9 cellular contexts compared by ENCODE assay signal in the genomic region with DNA sequence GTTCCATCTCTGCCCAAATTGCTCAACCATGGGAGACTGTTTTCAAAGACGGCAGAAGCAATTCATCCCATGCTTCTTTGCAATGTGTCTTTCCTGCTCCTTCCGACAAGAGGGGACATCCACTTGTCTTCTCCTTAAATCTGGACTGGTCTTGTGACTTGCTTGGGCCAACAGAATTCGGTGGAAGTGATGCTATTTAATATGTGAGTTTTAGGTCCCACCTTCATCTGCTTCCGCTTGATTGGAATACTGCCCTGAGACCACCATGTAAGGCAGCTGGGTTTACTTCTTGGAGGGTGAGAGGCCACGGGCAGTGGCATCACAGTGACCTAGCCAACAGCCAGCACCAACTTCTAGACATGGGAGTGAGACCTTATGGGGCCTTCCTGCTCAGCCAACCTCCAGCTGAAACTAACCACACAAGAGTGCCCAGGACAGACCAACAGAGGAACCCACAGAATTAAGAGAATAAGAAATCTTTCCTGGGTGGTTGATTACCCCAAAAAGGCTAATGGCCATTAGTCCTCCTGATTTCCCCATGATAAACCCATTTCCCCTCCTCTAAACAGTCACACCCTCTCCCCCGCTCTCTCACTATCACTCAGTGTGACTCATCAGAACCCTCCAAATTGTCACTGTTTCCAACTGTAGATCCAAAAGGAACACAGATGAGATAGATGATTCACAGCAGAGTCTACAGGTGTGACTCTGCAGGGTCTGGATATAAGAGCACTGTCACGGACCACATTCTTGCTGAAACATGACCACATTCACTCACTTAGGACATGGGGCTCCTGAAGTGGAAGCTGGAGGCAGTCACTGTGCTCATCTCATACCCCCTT. TPM values are rescaled to one million over a fixed set of nuclear protein-coding genes. Genes with fewer than 3 reads are reported as not detected.
DNase-seq lines count a peak whose midpoint lies in the region; ATAC-seq, FAIRE-seq and TF ChIP-seq lines count a peak whose summit lies in the region.
"Had no signal": no experiment of that assay in that cellular context is flagged by ENCODE, and none has a peak within 500 bp of the region (broad histone marks: within the 10 kb centered on the region; RNA-seq: fewer than 3 reads in every experiment).

No MANE protein-coding gene starts in this region.

- intact Hi-C loops in CD14-positive monocyte (cut with micrococcal nuclease) (no loop called here), PC-3 (cut with micrococcal nuclease) (no loop called here)

- H3K36me3 Mint-ChIP-seq in CD14-positive monocyte (peaks cover 6 to 10% of the 10 kb centered on the region in 2 donors), neural progenitor cell (no peaks in the 10 kb centered on the region)

- H3K4me2 ChIP-seq in PC-3 (ENCODE audit: low read length) (peak overlapping the region; percentile 5; the same call in 1 of the 2 replicates), keratinocyte (ENCODE audit: control insufficient read depth, extremely low read depth, insufficient read depth, low read depth, low read length) (peak overlapping the region; percentile 33), neural progenitor cell (no peak overlapping the region)

- no peak overlapping the region for H3K9ac ChIP-seq in PC-3 (ENCODE audit: low read length)
- no peak overlapping the region for H3K9ac ChIP-seq in keratinocyte (ENCODE audit: control insufficient read depth, extremely low read depth, insufficient read depth, low read length)
- H3K9ac ChIP-seq in neural progenitor cell: no peak overlapping the region

- H3K9me3 Mint-ChIP-seq in CD14-positive monocyte: peaks cover 0 to 4% (median 0%) of the 10 kb centered on the region in 7 donors
- H3K9me3 Mint-ChIP-seq in neural progenitor cell: no peaks in the 10 kb centered on the region

- H3K9me3 ChIP-seq in PC-3 (ENCODE audit: low read length) (no peaks in the 10 kb centered on the region), keratinocyte (ENCODE audit: control insufficient read depth, low read depth, low read length) (no peaks in the 10 kb centered on the region), neural progenitor cell (ENCODE audit: low read depth) (no peaks in the 10 kb centered on the region)

- BruUV-seq in PC-3 (replicated peaks; lab: Mats Ljungman, UMichigan): no TSS peak

- no peak overlapping the region for H3K4me3 ChIP-seq in PC-3 (ENCODE audit: low read length)
- H3K4me3 ChIP-seq in keratinocyte (ENCODE audit: control insufficient read depth in 2 of 3, extremely low read depth in 1 of 3, insufficient read depth in 2 of 3, low read depth in 1 of 3, low read length in 3 of 3): no peak overlapping the region
- H3K4me3 ChIP-seq in neural progenitor cell: no peak overlapping the region

- H4K20me1 ChIP-seq in PC-3 (ENCODE audit: low read length): no peaks in the 10 kb centered on the region
- H4K20me1 ChIP-seq in keratinocyte (ENCODE audit: control insufficient read depth, extremely low read depth, insufficient read depth, low read length): no peaks in the 10 kb centered on the region
- no peaks in the 10 kb centered on the region for H4K20me1 ChIP-seq in neural progenitor cell (ENCODE audit: low read depth)

- H3K4me3 Mint-ChIP-seq in CD14-positive monocyte: no peak overlapping the region
- no peak overlapping the region for H3K4me3 Mint-ChIP-seq in neural progenitor cell

- DNase-seq in CD14-positive monocyte (ENCODE audit: low spot score): no peak
- DNase-seq in PC-3: peak; percentile 81
- peak; percentile 84 for DNase-seq in keratinocyte (ENCODE audit: low read depth, low spot score)
- no peak for DNase-seq in NCI-H526 (lab: John Stamatoyannopoulos, UW)
- no peak for DNase-seq in neural progenitor cell (ENCODE audit: low spot score)
- DNase-seq: kidney glomerular epithelial cell had no signal

- H3F3A ChIP-seq in PC-3 (ENCODE audit: low read length, unreplicated experiment): no peaks in the 10 kb centered on the region
- H3F3A ChIP-seq in neural progenitor cell (ENCODE audit: low read depth): no peaks in the 10 kb centered on the region

- no peaks in the 10 kb centered on the region for H3K36me3 ChIP-seq in PC-3 (ENCODE audit: low read depth, low read length)
- no peaks in the 10 kb centered on the region for H3K36me3 ChIP-seq in keratinocyte (ENCODE audit: control insufficient read depth in 2 of 2, extremely low read depth in 1 of 2, insufficient read depth in 2 of 2, low read length in 2 of 2)
- H3K36me3 ChIP-seq in neural progenitor cell: no peaks in the 10 kb centered on the region

- ATAC-seq in GM21447 (IDR thresholded peaks at IDR 0.05; ENCODE audit: unreplicated experiment): peak; percentile 51
- peak; percentile 72 for ATAC-seq in PC-3
- ATAC-seq in SK-N-SH treated with all-trans-retinoic acid at 6 μM for 48 hours: no peak
- ATAC-seq in HG03521 (IDR thresholded peaks at IDR 0.05; ENCODE audit: unreplicated experiment): no peak

- TF ChIP-seq CTCF in CD14-positive monocyte (IDR thresholded peaks at IDR 0.05) (no peak), PC-3 (conservative IDR thresholded peaks at IDR 0.05; ENCODE audit: low read depth, low read length) (no peak), keratinocyte (optimal IDR thresholded peaks at IDR 0.05 in 1 of 3, IDR thresholded peaks at IDR 0.05 in 1 of 3, conservative IDR thresholded peaks at IDR 0.05 in 1 of 3; ENCODE audit: extremely low read depth in 1 of 3, insufficient read depth in 2 of 3, low read length in 3 of 3) (no peak), neural progenitor cell (IDR thresholded peaks at IDR 0.05) (no peak)

- H3K27me3 Mint-ChIP-seq in CD14-positive monocyte (ENCODE audit: low read depth in 3 of 3) (peaks cover 0 to 2% (median 1%) of the 10 kb centered on the region in 3 donors), neural progenitor cell (ENCODE audit: insufficient read depth, low read depth) (no peaks in the 10 kb centered on the region)

- peaks cover 12% of the 10 kb centered on the region for H3K4me1 ChIP-seq in PC-3 (ENCODE audit: insufficient read depth, low read length)
- peaks cover 20% of the 10 kb centered on the region for H3K4me1 ChIP-seq in keratinocyte (ENCODE audit: control insufficient read depth, extremely low read depth, insufficient read depth, low read length)
- no peaks in the 10 kb centered on the region for H3K4me1 ChIP-seq in neural progenitor cell

- POLR2A ChIA-PET in PC-3 (lab: Charles Lee; ENCODE audit: unreplicated experiment): no interaction called here

- H3K9me1 ChIP-seq in keratinocyte (ENCODE audit: control insufficient read depth, extremely low read depth, insufficient read depth, low read length): no peaks in the 10 kb centered on the region

- CTCF ChIA-PET in PC-3 (lab: Charles Lee): no interaction called here

- H3K4me1 Mint-ChIP-seq in CD14-positive monocyte: peaks cover 80% of the 10 kb centered on the region
- H3K4me1 Mint-ChIP-seq in neural progenitor cell: peaks cover 12% of the 10 kb centered on the region

- peak; percentile 79 for FAIRE-seq in keratinocyte (lab: Jason Lieb, UNC)

- H3K9me2 ChIP-seq in PC-3 (replicated peaks; ENCODE audit: low read length): no peaks in the 10 kb centered on the region

- H3K27me3 ChIP-seq in PC-3 (ENCODE audit: low read length): no peaks in the 10 kb centered on the region
- no peaks in the 10 kb centered on the region for H3K27me3 ChIP-seq in keratinocyte (ENCODE audit: control insufficient read depth, extremely low read depth, insufficient read depth, low read length)
- H3K27me3 ChIP-seq in neural progenitor cell: no peaks in the 10 kb centered on the region

- dilution Hi-C loops in keratinocyte (cut with MboI; ENCODE audit: extremely low pct_ligation_motif_present, low sequenced_read_pairs): no loop called here

- H3K79me2 ChIP-seq in PC-3 (ENCODE audit: low read length) (no peaks in the 10 kb centered on the region), keratinocyte (ENCODE audit: control insufficient read depth, insufficient read depth, low read length) (no peaks in the 10 kb centered on the region), neural progenitor cell (ENCODE audit: low read depth) (no peaks in the 10 kb centered on the region)

- H3K27ac ChIP-seq in PC-3 (ENCODE audit: low read length) (peak overlapping the region; percentile 8; the same call in 1 of the 2 replicates), keratinocyte (ENCODE audit: control insufficient read depth, insufficient read depth, low read length) (no peak overlapping the region), neural progenitor cell (no peak overlapping the region)

- H3K27ac Mint-ChIP-seq in CD14-positive monocyte: peak overlapping the region; percentile 88 to 100 (median 98)
- no peak overlapping the region for H3K27ac Mint-ChIP-seq in neural progenitor cell

- no peak overlapping the region for H2AFZ ChIP-seq in PC-3 (ENCODE audit: low read length)
- no peak overlapping the region for H2AFZ ChIP-seq in keratinocyte (ENCODE audit: control insufficient read depth, low read length)
- no peak overlapping the region for H2AFZ ChIP-seq in neural progenitor cell (replicated peaks)

TF ChIP-seq in SK-N-SH treated with all-trans-retinoic acid at 6 μM for 48 hours, 23 proteins besides CTCF, POLR2A, EP300 and RAD21 (continues in another document):
- no peak for TF ChIP-seq ZFP30 (CRISPR knock-in tag; IDR thresholded peaks at IDR 0.05)
- TF ChIP-seq BACH2 (CRISPR knock-in tag; IDR thresholded peaks at IDR 0.05; ENCODE audit: borderline replicate concordance): no peak

RNA-seq across cellular contexts. Expression of a gene that starts 16.2 kb away (rescaled TPM):
- polyA plus RNA-seq in CD14-positive monocyte (10 to 100 TPM; 43.3 to 66.3 TPM), keratinocyte (23.6 to 28.3 TPM (median 25.3 TPM) in 3 replicates)
- total RNA-seq in PC-3 (2014; rRNA removed) (88.5 and 108 TPM in 2 replicates), neural progenitor cell (ENCODE audit: low replicate concordance) (16.1 and 28.7 TPM in 2 replicates)
- 11.8 TPM for polyA plus RNA-seq in keratinocyte (2011; ENCODE audit: low read depth)
- polyA plus RNA-seq in keratinocyte (2011; cell fraction: cytosol; rRNA removed): 28.6 and 40.6 TPM in 2 replicates
- polyA plus RNA-seq in keratinocyte (2011; cell fraction: nucleus; rRNA removed): 63.1 and 77.2 TPM in 2 replicates
- polyA plus RNA-seq in keratinocyte (2012; ENCODE audit: low replicate concordance): 33.7 and 39.0 TPM in 2 replicates
- polyA minus RNA-seq in keratinocyte: 10.1 to 14.7 TPM (median 11.8 TPM) in 3 replicates
- 58.5 TPM for polyA minus RNA-seq in keratinocyte (2011; cell fraction: cytosol; rRNA and poly(A)+ RNA removed)
- polyA minus RNA-seq in keratinocyte (2011; cell fraction: nucleus; rRNA and poly(A)+ RNA removed): 48.5 and 52.4 TPM in 2 replicates

Comparison
In these comparisons a context has a peak if more than half of its experiments do, and no peak if none do; other contexts are left out.
1. DNase-seq: peak in PC-3 (single experiment) and keratinocyte (single experiment); none in CD14-positive monocyte (single experiment), NCI-H526 (0 of 2) and neural progenitor cell (single experiment).
2. ATAC-seq: peak in GM21447 (single experiment) and PC-3 (single experiment); none in SK-N-SH treated with all-trans-retinoic acid at 6 μM for 48 hours (single experiment) and HG03521 (single experiment).